In genomic region chr7:801351-801750, GRCh38 we compare ENCODE assay signal across 7 cellular contexts. TPM values are rescaled to one million over a fixed set of nuclear protein-coding genes. Genes with fewer than 3 reads are reported as not detected.
DNase-seq lines count a peak whose midpoint lies in the region; ATAC-seq and TF ChIP-seq lines count a peak whose summit lies in the region.
"Not testable (repeated sequence)": the region's sequence is repeated elsewhere in the genome, so short reads cannot be mapped to it uniquely, and the experiment has no call there.

No MANE protein-coding gene starts in this region.

- ATAC-seq in sciatic nerve: not testable (repeated sequence)

- not testable (repeated sequence) for TF ChIP-seq POLR2A in esophagus muscularis mucosa (IDR thresholded peaks at IDR 0.05; ENCODE audit: low read depth); uterus (IDR thresholded peaks at IDR 0.05)

- not testable (repeated sequence) for H3K9ac ChIP-seq in subcutaneous abdominal adipose tissue (ENCODE audit: low read length in 5 of 5)

- TF ChIP-seq CTCF in RWPE1 (conservative IDR thresholded peaks at IDR 0.05; ENCODE audit: low read depth); brain (conservative IDR thresholded peaks at IDR 0.05); esophagus muscularis mucosa (IDR thresholded peaks at IDR 0.05); right atrium auricular region (IDR thresholded peaks at IDR 0.05); uterus (IDR thresholded peaks at IDR 0.05): not testable (repeated sequence)

- H3K27me3 Mint-ChIP-seq in brain: not testable (repeated sequence)

- H3K9me3 ChIP-seq in esophagus muscularis mucosa; right atrium auricular region; subcutaneous abdominal adipose tissue (ENCODE audit: control insufficient read depth in 5 of 5, low read length in 5 of 5); uterus: not testable (repeated sequence)

- intact Hi-C loops in esophagus muscularis mucosa (cut with DNase I); uterus (cut with DNase I; ENCODE audit: low total_unique reads): not testable (repeated sequence)
- intact Hi-C loops in sciatic nerve (cut with DNase I): loop anchor here (1.0 kb wide), 1 partner anchor 47 kb away; no protein-coding TSS in a partner anchor

- H3K4me1 Mint-ChIP-seq in brain: not testable (repeated sequence)

- peaks cover 29 to 43% (median 40%) of the 10 kb centered on the region in 4 donors for H3K4me1 ChIP-seq in esophagus muscularis mucosa
- H3K4me1 ChIP-seq in right atrium auricular region: peaks cover 0 to 26% of the 10 kb centered on the region in 2 donors
- H3K4me1 ChIP-seq in subcutaneous abdominal adipose tissue (ENCODE audit: control insufficient read depth in 5 of 5, insufficient read depth in 5 of 5, low read length in 5 of 5): peaks cover 1 to 26% (median 22%) of the 10 kb centered on the region in 5 donors
- H3K4me1 ChIP-seq in uterus: not testable (repeated sequence)

- CTCF ChIA-PET in RWPE1 (lab: Yijun Ruan, JAX): not testable (repeated sequence)

- H3K27ac ChIP-seq in RWPE1: peak overlapping the region; percentile 49
- H3K27ac ChIP-seq in esophagus muscularis mucosa (replicated peaks in 1 of 4): peak overlapping the region; percentile 70 to 78 (median 72)
- H3K27ac ChIP-seq in right atrium auricular region: peak overlapping the region; percentile 28 to 58
- peak overlapping the region; percentile 75 for H3K27ac ChIP-seq in subcutaneous abdominal adipose tissue (ENCODE audit: low read depth, low read length)
- H3K27ac ChIP-seq in uterus: peak overlapping the region; percentile 68 to 69

- H3K4me3 ChIP-seq in esophagus muscularis mucosa: peak overlapping the region in 1 of 4 donors; percentile 30
- H3K4me3 ChIP-seq in right atrium auricular region; subcutaneous abdominal adipose tissue (ENCODE audit: low read depth in 1 of 5, low read length in 5 of 5); uterus: not testable (repeated sequence)

- H3K36me3 Mint-ChIP-seq in brain: not testable (repeated sequence)

- not testable (repeated sequence) for TF ChIP-seq EP300 in esophagus muscularis mucosa (IDR thresholded peaks at IDR 0.05)

- DNase-seq in RWPE1 (ENCODE audit: low spot score); esophagus muscularis mucosa (ENCODE audit: extremely low spot score); right atrium auricular region (ENCODE audit: low spot score); uterus: not testable (repeated sequence)
- peak; percentile 45 for DNase-seq in sciatic nerve (ENCODE audit: low spot score)

- H3K36me3 ChIP-seq in esophagus muscularis mucosa; right atrium auricular region; subcutaneous abdominal adipose tissue (ENCODE audit: control insufficient read depth in 5 of 5, insufficient read depth in 5 of 5, low read length in 5 of 5); uterus: not testable (repeated sequence)

- H3K27ac Mint-ChIP-seq in brain: peak overlapping the region in 3 of 5 experiments; percentile 22 to 88 (median 79)

- not testable (repeated sequence) for H3K4me3 Mint-ChIP-seq in brain

- 47% methylated on average over 6 of the region's 6 CpGs for WGBS in esophagus muscularis mucosa

- POLR2A ChIA-PET in RWPE1 (lab: Yijun Ruan, JAX; ENCODE audit: low non-redundant PET): not testable (repeated sequence)

- H3K27me3 ChIP-seq in esophagus muscularis mucosa; right atrium auricular region; subcutaneous abdominal adipose tissue (ENCODE audit: control insufficient read depth in 5 of 5, insufficient read depth in 4 of 5, low read length in 5 of 5); uterus: not testable (repeated sequence)

- H3K9me3 Mint-ChIP-seq in brain: not testable (repeated sequence)

RNA-seq across cellular contexts. Expression of gene SUN1, which starts 30.9 kb away (rescaled TPM):
- 128 TPM for polyA plus RNA-seq in brain (ENCODE audit: insufficient read depth, low read depth, low replicate concordance)
- total RNA-seq in esophagus muscularis mucosa (100 to 1,000 TPM; 132 to 149 (median 147) TPM), right atrium auricular region (10 to 100 TPM; 84.4 to 97.5 TPM), sciatic nerve (207 TPM), uterus (100 to 1,000 TPM; 139 to 624 (median 446) TPM)
